Comparison of ENCODE assay signal across 8 cellular contexts in the genomic region with DNA sequence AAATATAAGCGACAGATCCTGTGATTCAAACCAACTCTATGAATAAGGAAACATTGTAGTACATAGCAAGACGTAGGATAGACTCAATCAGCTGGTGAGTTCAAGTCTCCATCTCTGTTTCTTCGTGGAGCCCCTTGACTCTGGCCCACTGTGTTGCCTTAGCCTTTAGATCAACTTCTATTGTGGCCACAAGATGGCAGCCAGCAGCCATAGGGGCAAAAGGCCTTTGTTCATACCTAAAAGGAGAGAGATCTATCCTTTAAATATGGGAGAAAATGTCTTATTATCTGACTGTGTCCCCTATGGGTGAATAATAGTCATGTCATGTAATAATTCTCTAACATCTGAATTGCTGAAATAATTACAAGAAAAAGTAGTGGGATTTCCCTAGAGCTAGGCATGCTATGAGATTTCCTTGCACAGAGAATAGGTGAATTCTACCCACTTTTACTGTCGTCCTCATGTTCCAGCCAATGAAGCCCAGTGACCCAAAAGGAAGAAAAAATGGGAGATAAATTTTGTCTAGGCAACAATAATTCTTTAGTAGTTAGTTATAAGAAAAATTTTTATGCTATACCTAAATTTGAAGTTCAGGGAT.
DNase-seq lines count a peak whose midpoint lies in the region; ATAC-seq lines count a peak whose summit lies in the region.

No MANE protein-coding gene starts in this region.

- no peak overlapping the region for H3K9ac ChIP-seq in SK-N-MC (ENCODE audit: insufficient read length)

- no peaks in the 10 kb centered on the region for H3K4me1 ChIP-seq in naive thymus-derived CD4-positive, alpha-beta T cell (ENCODE audit: control insufficient read depth in 2 of 2, insufficient read depth in 2 of 2, low read length in 2 of 2)

- H3K36me3 Mint-ChIP-seq in T-helper 2 cell treated with Interferon-gamma antibody and Interleukin-4, amounts not matched to agents 5 μg/mL and 100 μg/mL, for 36 hours (ENCODE audit: low read depth), result no peaks in the 10 kb centered on the region
- no peaks in the 10 kb centered on the region for H3K36me3 Mint-ChIP-seq in naive thymus-derived CD4-positive, alpha-beta T cell

- H3K27me3 ChIP-seq in naive thymus-derived CD4-positive, alpha-beta T cell (ENCODE audit: control insufficient read depth in 2 of 2, insufficient read depth in 2 of 2, low read length in 2 of 2), result no peaks in the 10 kb centered on the region

- CTCF ChIA-PET in naive thymus-derived CD4-positive, alpha-beta T cell (lab: Charles Lee), result no interaction called here

- no peak for ATAC-seq in naive thymus-derived CD4-positive, alpha-beta T cell

- POLR2A ChIA-PET in naive thymus-derived CD4-positive, alpha-beta T cell (lab: Charles Lee), result no interaction called here

- peaks cover 3% of the 10 kb centered on the region for H3K9me3 Mint-ChIP-seq in T-helper 2 cell treated with Interferon-gamma antibody and Interleukin-4, amounts not matched to agents 5 μg/mL and 100 μg/mL, for 36 hours
- H3K9me3 Mint-ChIP-seq in naive thymus-derived CD4-positive, alpha-beta T cell, result peaks cover 0 to 8% (median 3%) of the 10 kb centered on the region in 11 donors

- DNase-seq in NCI-H2171 treated with DMSO at 0.1 percent for 48 hours (lab: John Stamatoyannopoulos, UW), result peak; percentile 44
- DNase-seq in NCI-H2171 (lab: John Stamatoyannopoulos, UW), result no peak
- peak; percentile 5 for DNase-seq in KG1 (lab: John Stamatoyannopoulos, UW)
- DNase-seq in SK-N-MC (ENCODE audit: low read depth, low spot score), result peak; percentile 32
- peak; percentile 12 for DNase-seq in medulla oblongata (ENCODE audit: extremely low spot score)
- no peak for DNase-seq in T-helper 2 cell treated with Interferon-gamma antibody and Interleukin-4, amounts not matched to agents 5 μg/mL and 100 μg/mL, for 36 hours (ENCODE audit: low spot score)
- no peak for DNase-seq in cerebellum (ENCODE audit: low spot score)
- no peak for DNase-seq in naive thymus-derived CD4-positive, alpha-beta T cell

- no peaks in the 10 kb centered on the region for H3K9me3 ChIP-seq in SK-N-MC (ENCODE audit: low read depth, low read length)
- no peaks in the 10 kb centered on the region for H3K9me3 ChIP-seq in naive thymus-derived CD4-positive, alpha-beta T cell (ENCODE audit: control insufficient read depth in 2 of 3, low read length in 3 of 3)

- H3K4me1 Mint-ChIP-seq in T-helper 2 cell treated with Interferon-gamma antibody and Interleukin-4, amounts not matched to agents 5 μg/mL and 100 μg/mL, for 36 hours (ENCODE audit: low read depth), result no peaks in the 10 kb centered on the region
- H3K4me1 Mint-ChIP-seq in naive thymus-derived CD4-positive, alpha-beta T cell, result no peaks in the 10 kb centered on the region

- no peak overlapping the region for H3K27ac ChIP-seq in SK-N-MC
- no peak overlapping the region for H3K27ac ChIP-seq in naive thymus-derived CD4-positive, alpha-beta T cell (ENCODE audit: low read depth, low read length)

- intact Hi-C loops in naive thymus-derived CD4-positive, alpha-beta T cell (cut with micrococcal nuclease), result no loop called here

- no peaks in the 10 kb centered on the region for H3K27me3 Mint-ChIP-seq in T-helper 2 cell treated with Interferon-gamma antibody and Interleukin-4, amounts not matched to agents 5 μg/mL and 100 μg/mL, for 36 hours (ENCODE audit: low read depth)
- no peaks in the 10 kb centered on the region for H3K27me3 Mint-ChIP-seq in naive thymus-derived CD4-positive, alpha-beta T cell

- H3K27ac Mint-ChIP-seq in T-helper 2 cell treated with Interferon-gamma antibody and Interleukin-4, amounts not matched to agents 5 μg/mL and 100 μg/mL, for 36 hours, result no peak overlapping the region
- H3K27ac Mint-ChIP-seq in naive thymus-derived CD4-positive, alpha-beta T cell, result no peak overlapping the region

- H3K4me3 Mint-ChIP-seq in T-helper 2 cell treated with Interferon-gamma antibody and Interleukin-4, amounts not matched to agents 5 μg/mL and 100 μg/mL, for 36 hours, result no peak overlapping the region
- H3K4me3 Mint-ChIP-seq in naive thymus-derived CD4-positive, alpha-beta T cell, result no peak overlapping the region

- H3K4me3 ChIP-seq in SK-N-MC, result no peak overlapping the region
- H3K4me3 ChIP-seq in naive thymus-derived CD4-positive, alpha-beta T cell (ENCODE audit: low read length), result no peak overlapping the region

- H3K36me3 ChIP-seq in SK-N-MC (ENCODE audit: insufficient read depth, low read length), result no peaks in the 10 kb centered on the region
- no peaks in the 10 kb centered on the region for H3K36me3 ChIP-seq in naive thymus-derived CD4-positive, alpha-beta T cell (ENCODE audit: control insufficient read depth in 2 of 3, insufficient read depth in 3 of 3, low read length in 3 of 3)

Comparison
In these comparisons a context has a peak if more than half of its experiments do, and no peak if none do; other contexts are left out.
1. DNase-seq: peak in NCI-H2171 treated with DMSO at 0.1 percent for 48 hours (single experiment), KG1 (single experiment), SK-N-MC (single experiment) and medulla oblongata (single experiment); none in NCI-H2171 (single experiment), T-helper 2 cell treated with Interferon-gamma antibody and Interleukin-4, amounts not matched to agents 5 μg/mL and 100 μg/mL, for 36 hours (single experiment), cerebellum (single experiment) and naive thymus-derived CD4-positive, alpha-beta T cell (0 of 9).